ENCODE assay signal across 8 cellular contexts in genomic region chr16:31071861-31072260, GRCh38. TPM values are rescaled to one million over a fixed set of nuclear protein-coding genes. Genes with fewer than 3 reads are reported as not detected.
DNase-seq lines count a peak whose midpoint lies in the region; ATAC-seq and TF ChIP-seq lines count a peak whose summit lies in the region.

No MANE protein-coding gene starts in this region.

- H3K36me3 ChIP-seq in Panc1 (ENCODE audit: control insufficient read depth, insufficient read depth, low read length) (peaks cover 10% of the 10 kb centered on the region; the same call in 1 of the 2 replicates), spleen (peaks cover 0 to 13% (median 9%) of the 10 kb centered on the region in 6 donors)

- WGBS in spleen, 5 donors: 38 to 66% (median 49%) methylated on average over 4 of the region's 4 CpGs

- no peaks in the 10 kb centered on the region for H3K27me3 Mint-ChIP-seq in T-helper 2 cell treated with Interferon-gamma antibody and Interleukin-4, amounts not matched to agents 5 μg/mL and 100 μg/mL, for 36 hours (ENCODE audit: low read depth)

- intact Hi-C loops in Panc1 (cut with micrococcal nuclease; ENCODE audit: unreplicated experiment) (no loop called here), spleen (cut with DNase I; ENCODE audit: low total_unique reads) (no loop called here)

- POLR2A ChIA-PET in Panc1 (lab: Charles Lee): no interaction called here

- H3K4me1 Mint-ChIP-seq in T-helper 2 cell treated with Interferon-gamma antibody and Interleukin-4, amounts not matched to agents 5 μg/mL and 100 μg/mL, for 36 hours (ENCODE audit: low read depth): peaks cover 25% of the 10 kb centered on the region

- TF ChIP-seq POLR2A in spleen (IDR thresholded peaks at IDR 0.05): no peak

- peaks cover 10% of the 10 kb centered on the region; the same call in 1 of the 2 replicates for H3K4me1 ChIP-seq in Panc1 (ENCODE audit: control insufficient read depth, insufficient read depth, low read length)
- H3K4me1 ChIP-seq in spleen: peaks cover 21 to 58% (median 41%) of the 10 kb centered on the region in 6 donors

- in situ Hi-C loops in Panc1 (cut with HindIII; ENCODE audit: low pct_unique_long_range_greater_than_20kb, low sequenced_read_pairs): no loop called here

- no peak for DNase-seq in T-helper 2 cell treated with Interferon-gamma antibody and Interleukin-4, amounts not matched to agents 5 μg/mL and 100 μg/mL, for 36 hours (ENCODE audit: low spot score)
- no peak for DNase-seq in T-helper 2 cell
- no peak for DNase-seq in Panc1 (ENCODE audit: low read depth, low spot score)
- no peak for DNase-seq in spleen
- no peak for DNase-seq in left lobe of liver (ENCODE audit: low spot score)
- DNase-seq in caudate nucleus (lab: John Stamatoyannopoulos, UW): no peak

- BruUV-seq in Panc1 (replicated peaks; lab: Mats Ljungman, UMichigan): no TSS peak

- H3K27ac ChIP-seq in Panc1 (ENCODE audit: low read length) (peak overlapping the region; percentile 97), spleen (peak overlapping the region; percentile 89 to 98 (median 94)), caudate nucleus (ENCODE audit: low read depth, low read length) (no peak overlapping the region)

- TF ChIP-seq CTCF in Panc1 (IDR thresholded peaks at IDR 0.05): no peak
- no peak for TF ChIP-seq CTCF in spleen (IDR thresholded peaks at IDR 0.05 in 8 of 11, conservative IDR thresholded peaks at IDR 0.05 in 3 of 11)

- no peaks in the 10 kb centered on the region for H3K9me3 Mint-ChIP-seq in T-helper 2 cell treated with Interferon-gamma antibody and Interleukin-4, amounts not matched to agents 5 μg/mL and 100 μg/mL, for 36 hours

- H3K9me3 ChIP-seq in Panc1 (ENCODE audit: control insufficient read depth, insufficient read depth, low read depth, low read length) (no peaks in the 10 kb centered on the region), spleen (no peaks in the 10 kb centered on the region)

- peaks cover 19% of the 10 kb centered on the region for H3K36me3 Mint-ChIP-seq in T-helper 2 cell treated with Interferon-gamma antibody and Interleukin-4, amounts not matched to agents 5 μg/mL and 100 μg/mL, for 36 hours (ENCODE audit: low read depth)

- H3K4me3 ChIP-seq in Panc1 (ENCODE audit: low read depth in 2 of 2, low read length in 2 of 2) (peak overlapping the region; percentile 99), spleen (peak overlapping the region in 5 of 8 donors; percentile 75 to 100 (median 95))

- peak overlapping the region; percentile 99 for H3K4me3 Mint-ChIP-seq in T-helper 2 cell treated with Interferon-gamma antibody and Interleukin-4, amounts not matched to agents 5 μg/mL and 100 μg/mL, for 36 hours

- peak overlapping the region; percentile 95 for H3K27ac Mint-ChIP-seq in T-helper 2 cell treated with Interferon-gamma antibody and Interleukin-4, amounts not matched to agents 5 μg/mL and 100 μg/mL, for 36 hours

- H3K27me3 ChIP-seq in Panc1 (ENCODE audit: control insufficient read depth, insufficient read depth, low read length) (no peaks in the 10 kb centered on the region), spleen (replicated peaks in 1 of 7) (no peaks in the 10 kb centered on the region)

- CTCF ChIA-PET in Panc1 (lab: Charles Lee): interaction anchor here (0.6 kb wide), 1 partner anchor 204 kb away, joined by 5 read pairs; no protein-coding TSS in a partner anchor

- no peak for ATAC-seq in Panc1
- ATAC-seq in esophagus mucosa: peak; percentile 39
- ATAC-seq in HG02870 (IDR thresholded peaks at IDR 0.05; ENCODE audit: unreplicated experiment): no peak
- ATAC-seq in left lobe of liver: no peak

RNA-seq across cellular contexts. Expression of gene ZNF668, which starts 2.2 kb away (rescaled TPM):
- total RNA-seq in Panc1 (2021; ENCODE audit: unreplicated experiment) (21.5 TPM), esophagus mucosa (5.3 TPM), spleen (10 to 100 TPM in 3 of 7 donors, 1 to 10 TPM in 4; 8.9 to 12.5 (median 9.2) TPM), left lobe of liver (3.6 TPM)
- 26.7 TPM for polyA plus RNA-seq in Panc1 (2012; ENCODE audit: insufficient read length)
- polyA plus RNA-seq in spleen: 1 to 10 TPM; 6.2 to 9.8 (median 6.4) TPM

RNA-seq across cellular contexts. Expression of gene ZNF646, which starts 2.4 kb away (rescaled TPM):
- total RNA-seq in Panc1 (2021; ENCODE audit: unreplicated experiment) (26.8 TPM), esophagus mucosa (9.0 TPM), spleen (10 to 100 TPM; 20.2 to 28.4 (median 25.6) TPM), left lobe of liver (6.7 TPM)
- 16.4 TPM for polyA plus RNA-seq in Panc1 (2012; ENCODE audit: insufficient read length)
- polyA plus RNA-seq in spleen: 10 to 100 TPM in 1 of 3 donors, 1 to 10 TPM in 2; 3.2 to 11.8 (median 3.3) TPM

RNA-seq across cellular contexts. Expression of gene PRSS53, which starts 16.9 kb away (rescaled TPM):
- total RNA-seq in Panc1 (2021; ENCODE audit: unreplicated experiment) (3.4 TPM), esophagus mucosa (0.48 TPM), spleen (1 to 10 TPM; 2.3 to 6.0 (median 2.8) TPM), left lobe of liver (4.4 TPM)
- 1.8 TPM for polyA plus RNA-seq in Panc1 (2012; ENCODE audit: insufficient read length)
- 1 to 10 TPM; 1.6 to 2.6 (median 1.9) TPM for polyA plus RNA-seq in spleen

RNA-seq across cellular contexts. Expression of gene VKORC1, which starts 22.7 kb away (rescaled TPM):
- total RNA-seq in Panc1 (2021; ENCODE audit: unreplicated experiment) (109 TPM), esophagus mucosa (22.3 TPM), spleen (10 to 100 TPM; 33.4 to 74.2 (median 48.2) TPM), left lobe of liver (101 TPM)
- 175 TPM for polyA plus RNA-seq in Panc1 (2012; ENCODE audit: insufficient read length)
- 10 to 100 TPM; 23.5 to 56.6 (median 55.1) TPM for polyA plus RNA-seq in spleen

RNA-seq across cellular contexts. Expression of gene BCKDK, which starts 36.3 kb away (rescaled TPM):
- total RNA-seq in Panc1 (2021; ENCODE audit: unreplicated experiment): 60.4 TPM
- 112 TPM for polyA plus RNA-seq in Panc1 (2012; ENCODE audit: insufficient read length)
- 21.5 TPM for total RNA-seq in esophagus mucosa
- 10 to 100 TPM; 36.9 to 55.7 (median 40.2) TPM for total RNA-seq in spleen
- polyA plus RNA-seq in spleen: 10 to 100 TPM; 15.0 to 27.5 (median 17.4) TPM
- 42.7 TPM for total RNA-seq in left lobe of liver
